Comparison of ENCODE assay signal across 19 cellular contexts in the genomic region with DNA sequence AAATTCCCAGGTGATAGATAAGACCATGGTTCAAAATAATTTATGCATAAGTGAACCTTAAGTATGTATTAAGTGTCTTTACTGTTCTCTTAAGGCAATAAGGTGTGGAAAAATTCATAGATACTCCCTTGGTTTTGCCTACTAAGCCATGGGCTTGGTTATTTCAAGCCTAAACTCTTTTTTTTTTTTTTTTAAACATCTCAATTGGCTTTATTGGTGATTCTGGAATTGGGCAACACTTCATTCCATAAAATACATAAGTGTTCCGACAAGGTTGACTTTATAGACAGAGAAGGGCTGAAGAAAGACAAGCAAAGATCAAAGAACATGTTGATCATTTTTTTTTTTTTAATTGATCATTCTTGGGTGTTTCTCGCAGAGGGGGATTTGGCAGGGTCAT.
DNase-seq lines count a peak whose midpoint lies in the region; ATAC-seq and TF ChIP-seq lines count a peak whose summit lies in the region.
"Had no signal": no experiment of that assay in that cellular context is flagged by ENCODE, and none has a peak within 500 bp of the region (broad histone marks: within the 10 kb centered on the region; RNA-seq: fewer than 3 reads in every experiment).

No MANE protein-coding gene starts in this region.

- H3K27ac ChIP-seq in CD4-positive, alpha-beta T cell (ENCODE audit: low read depth, low read length): no peak overlapping the region
- H3K27ac ChIP-seq in lower lobe of right lung (no peak overlapping the region), upper lobe of right lung (peak overlapping the region; percentile 36), mesenchymal stem cell (ENCODE audit: low read length, poor library complexity, severe bottlenecking) (no peak overlapping the region)
- H3K27ac ChIP-seq: HL-60 had no signal

- H2BK12ac ChIP-seq in mesenchymal stem cell (ENCODE audit: low read length in 2 of 2): no peak overlapping the region

- no peak overlapping the region for H3K14ac ChIP-seq in mesenchymal stem cell (ENCODE audit: low read length in 2 of 2)

- H2BK120ac ChIP-seq in mesenchymal stem cell (ENCODE audit: low read depth, low read length): no peak overlapping the region

- no peak overlapping the region for H2BK15ac ChIP-seq in mesenchymal stem cell (ENCODE audit: low read depth, poor library complexity, severe bottlenecking)

- H2AFZ ChIP-seq in mesenchymal stem cell (ENCODE audit: low read depth, low read length): no peak overlapping the region

- H3K9me3 Mint-ChIP-seq in CD4-positive, alpha-beta T cell: no peaks in the 10 kb centered on the region
- H3K9me3 Mint-ChIP-seq in central memory CD8-positive, alpha-beta T cell: no peaks in the 10 kb centered on the region
- H3K9me3 Mint-ChIP-seq: CD4-positive, CD25-positive, alpha-beta regulatory T cell; HFFc6 had no signal

- H2AK5ac ChIP-seq in mesenchymal stem cell (ENCODE audit: low read length, severe bottlenecking): no peak overlapping the region

- no peak overlapping the region for H2BK5ac ChIP-seq in mesenchymal stem cell (ENCODE audit: low read depth, low read length, poor library complexity, severe bottlenecking)

- H3K36me3 ChIP-seq in lower lobe of right lung: peaks cover 58% of the 10 kb centered on the region
- H3K36me3 ChIP-seq in upper lobe of right lung: peaks cover 33% of the 10 kb centered on the region
- H3K36me3 ChIP-seq in mesenchymal stem cell (ENCODE audit: control insufficient read depth in 1 of 2, insufficient read depth in 2 of 2, low read depth in 1 of 2, low read length in 2 of 2): peaks cover 7 to 36% of the 10 kb centered on the region in 2 experiments

- H3K4ac ChIP-seq in mesenchymal stem cell (ENCODE audit: low read depth in 1 of 2, low read length in 2 of 2): no peak overlapping the region

- H3K9me3 ChIP-seq in CD4-positive, alpha-beta T cell (ENCODE audit: control insufficient read depth, low read length): no peaks in the 10 kb centered on the region
- H3K9me3 ChIP-seq in lower lobe of right lung: no peaks in the 10 kb centered on the region
- H3K9me3 ChIP-seq in upper lobe of right lung: no peaks in the 10 kb centered on the region
- no peaks in the 10 kb centered on the region for H3K9me3 ChIP-seq in mesenchymal stem cell (ENCODE audit: control insufficient read depth, low read length)
- H3K9me3 ChIP-seq: BE2C, Caco-2 had no signal

- H4K91ac ChIP-seq in mesenchymal stem cell (ENCODE audit: low read length): no peak overlapping the region

- no peak overlapping the region for H3K4me3 ChIP-seq in lower lobe of right lung
- no peak overlapping the region for H3K4me3 ChIP-seq in upper lobe of right lung
- H3K4me3 ChIP-seq in mesenchymal stem cell (ENCODE audit: insufficient read depth in 1 of 2, low read depth in 1 of 2, low read length in 2 of 2): no peak overlapping the region

- H3K4me3 Mint-ChIP-seq in CD4-positive, alpha-beta T cell: no peak overlapping the region
- H3K4me3 Mint-ChIP-seq in central memory CD8-positive, alpha-beta T cell: no peak overlapping the region
- H3K4me3 Mint-ChIP-seq: CD4-positive, CD25-positive, alpha-beta regulatory T cell; HFFc6 had no signal

- no peaks in the 10 kb centered on the region for H3K27me3 ChIP-seq in CD4-positive, alpha-beta T cell (ENCODE audit: control insufficient read depth, insufficient read depth, low read length)
- H3K27me3 ChIP-seq in lower lobe of right lung (ENCODE audit: low read depth): no peaks in the 10 kb centered on the region
- H3K27me3 ChIP-seq in upper lobe of right lung: no peaks in the 10 kb centered on the region
- H3K27me3 ChIP-seq in mesenchymal stem cell (ENCODE audit: control insufficient read depth in 1 of 2, insufficient read depth in 1 of 2, low read length in 2 of 2): no peaks in the 10 kb centered on the region
- H3K27me3 ChIP-seq: BE2C had no signal

- intact Hi-C loops in CD4-positive, alpha-beta T cell (cut with DNase I, micrococcal nuclease): no loop called here
- intact Hi-C loops in lower lobe of right lung (cut with DNase I): no loop called here
- intact Hi-C loops in upper lobe of right lung (cut with DNase I): no loop called here

- no peak overlapping the region for H3K9ac ChIP-seq in mesenchymal stem cell (ENCODE audit: low read length)

- no peak for DNase-seq in CD4-positive, alpha-beta T cell
- DNase-seq in central memory CD8-positive, alpha-beta T cell (ENCODE audit: low spot score in 2 of 2): no peak
- DNase-seq in lower lobe of right lung (no peak), upper lobe of right lung (no peak), mesenchymal stem cell (no peak), NCI-H774 (lab: John Stamatoyannopoulos, UW) (no peak)
- DNase-seq: ACHN; BE2C; C1 segment of cervical spinal cord; Caco-2; CD4-positive, CD25-positive, alpha-beta regulatory T cell; DMS79; GDM1; GOT3; H7; HFFc6; IMR-90 had no signal

- H3K23ac ChIP-seq in mesenchymal stem cell (ENCODE audit: low read length in 2 of 2): no peak overlapping the region

- H3K18ac ChIP-seq in mesenchymal stem cell (ENCODE audit: low read depth in 1 of 2, low read length in 2 of 2): no peak overlapping the region

- ATAC-seq in CD4-positive, alpha-beta T cell (ENCODE audit: poor library complexity): no peak
- ATAC-seq in central memory CD8-positive, alpha-beta T cell (replicated peaks; ENCODE audit: extremely low read depth, poor library complexity, severe bottlenecking): no peak
- ATAC-seq in lower lobe of right lung (peak; percentile 24 to 58), upper lobe of right lung (no peak)
- ATAC-seq: HCT116 had no signal

- H3K4me1 ChIP-seq in lower lobe of right lung (peaks cover 6% of the 10 kb centered on the region), upper lobe of right lung (no peaks in the 10 kb centered on the region), mesenchymal stem cell (ENCODE audit: control insufficient read depth, insufficient read depth, low read depth, low read length) (no peaks in the 10 kb centered on the region)
- H3K4me1 ChIP-seq: BE2C, Caco-2 had no signal

- POLR2A ChIA-PET in CD4-positive, alpha-beta T cell (lab: Charles Lee): no interaction called here

- peaks cover 67% of the 10 kb centered on the region for H3K36me3 Mint-ChIP-seq in CD4-positive, alpha-beta T cell (ENCODE audit: low read depth)
- H3K36me3 Mint-ChIP-seq in central memory CD8-positive, alpha-beta T cell (ENCODE audit: insufficient read depth): peaks cover 54% of the 10 kb centered on the region

- no peak overlapping the region for H3K4me2 ChIP-seq in mesenchymal stem cell (ENCODE audit: low read length, poor library complexity, severe bottlenecking)

- no peaks in the 10 kb centered on the region for H3K27me3 Mint-ChIP-seq in CD4-positive, alpha-beta T cell
- no peaks in the 10 kb centered on the region for H3K27me3 Mint-ChIP-seq in central memory CD8-positive, alpha-beta T cell
- H3K27me3 Mint-ChIP-seq: CD4-positive, CD25-positive, alpha-beta regulatory T cell had no signal

- peak overlapping the region; percentile 38 for H3K27ac Mint-ChIP-seq in CD4-positive, alpha-beta T cell
- H3K27ac Mint-ChIP-seq in central memory CD8-positive, alpha-beta T cell (ENCODE audit: low read depth): peak overlapping the region; percentile 62
- H3K27ac Mint-ChIP-seq: CD4-positive, CD25-positive, alpha-beta regulatory T cell; HFFc6 had no signal

- WGBS in mesenchymal stem cell: 100% methylated on average over 2 of the region's 2 CpGs

- TF ChIP-seq CTCF in CD4-positive, alpha-beta T cell (IDR thresholded peaks at IDR 0.05): no peak
- no peak for TF ChIP-seq CTCF in lower lobe of right lung (IDR thresholded peaks at IDR 0.05)
- TF ChIP-seq CTCF in upper lobe of right lung (IDR thresholded peaks at IDR 0.05): no peak

- CTCF ChIA-PET in CD4-positive, alpha-beta T cell (lab: Charles Lee): no interaction called here

- H3K79me1 ChIP-seq in mesenchymal stem cell (replicated peaks; ENCODE audit: low read length, poor library complexity, severe bottlenecking): no peaks in the 10 kb centered on the region

- H3K4me1 Mint-ChIP-seq in CD4-positive, alpha-beta T cell (ENCODE audit: low read depth): no peaks in the 10 kb centered on the region
- peaks cover 6% of the 10 kb centered on the region for H3K4me1 Mint-ChIP-seq in central memory CD8-positive, alpha-beta T cell

- H4K8ac ChIP-seq in mesenchymal stem cell (ENCODE audit: low read length): no peak overlapping the region

Comparison
In these comparisons a context has a peak if more than half of its experiments do, and no peak if none do; other contexts are left out.
1. ATAC-seq: peak in lower lobe of right lung (2 of 2); none in CD4-positive, alpha-beta T cell (single experiment), central memory CD8-positive, alpha-beta T cell (single experiment) and upper lobe of right lung (single experiment).